In genomic region chr19:1251503-1252220, GRCh38 we compare ENCODE assay signal across 6 cellular contexts. TPM values are rescaled to one million over a fixed set of nuclear protein-coding genes. Genes with fewer than 3 reads are reported as not detected.
DNase-seq lines count a peak whose midpoint lies in the region; ATAC-seq, FAIRE-seq and TF ChIP-seq lines count a peak whose summit lies in the region.

No MANE protein-coding gene starts in this region.

- H3K27me3 ChIP-seq in small intestine (ENCODE audit: control insufficient read depth in 2 of 2, insufficient read depth in 2 of 2, low read length in 2 of 2) = no peaks in the 10 kb centered on the region

- H3K4me3 ChIP-seq in small intestine (ENCODE audit: low read depth in 1 of 2, low read length in 2 of 2) = peak overlapping the region; percentile 94 to 98

- no peaks in the 10 kb centered on the region for H3K27me3 Mint-ChIP-seq in T-helper 1 cell treated with Interleukin-12 subunit alpha and Interleukin-12 subunit beta and Interleukin-4 antibody, amounts not matched to agents 30 μg/mL and 1 μg/mL, for 36 hours (ENCODE audit: low read depth)

- DNase-seq in GF-D8 (lab: John Stamatoyannopoulos, UW) (peak; percentile 80), erythroblast (lab: John Stamatoyannopoulos, UW) (peak; percentile 60 to 73), small intestine (peak; percentile 76), NCI-H748 treated with DMSO at 0.1 percent for 48 hours (lab: John Stamatoyannopoulos, UW) (no peak)

- peak overlapping the region; percentile 97 for H3K4me3 Mint-ChIP-seq in T-helper 1 cell treated with Interleukin-12 subunit alpha and Interleukin-12 subunit beta and Interleukin-4 antibody, amounts not matched to agents 30 μg/mL and 1 μg/mL, for 36 hours

- no peak for FAIRE-seq in small intestine (lab: Jason Lieb, UNC)

- peaks cover 24% of the 10 kb centered on the region for H3K36me3 Mint-ChIP-seq in T-helper 1 cell treated with Interleukin-12 subunit alpha and Interleukin-12 subunit beta and Interleukin-4 antibody, amounts not matched to agents 30 μg/mL and 1 μg/mL, for 36 hours (ENCODE audit: low read depth)

- H3K4me1 ChIP-seq in small intestine (ENCODE audit: control insufficient read depth in 2 of 2, insufficient read depth in 1 of 2, low read depth in 1 of 2, low read length in 1 of 2) = peaks cover 2 to 9% of the 10 kb centered on the region in 2 donors

- H3K27ac ChIP-seq in small intestine (ENCODE audit: low read depth in 1 of 2, low read length in 1 of 2) = peak overlapping the region; percentile 90 to 96

- H3K9me3 ChIP-seq in small intestine (ENCODE audit: control insufficient read depth, low read depth) = no peaks in the 10 kb centered on the region

- H3K4me1 Mint-ChIP-seq in T-helper 1 cell treated with Interleukin-12 subunit alpha and Interleukin-12 subunit beta and Interleukin-4 antibody, amounts not matched to agents 30 μg/mL and 1 μg/mL, for 36 hours (ENCODE audit: low read depth) = peaks cover 12% of the 10 kb centered on the region

- peak overlapping the region; percentile 92 for H3K27ac Mint-ChIP-seq in T-helper 1 cell treated with Interleukin-12 subunit alpha and Interleukin-12 subunit beta and Interleukin-4 antibody, amounts not matched to agents 30 μg/mL and 1 μg/mL, for 36 hours

- no peak for ATAC-seq in GM18498 (IDR thresholded peaks at IDR 0.05; ENCODE audit: unreplicated experiment)

- TF ChIP-seq POLR2A in erythroblast (IDR thresholded peaks at IDR 0.05; ENCODE audit: low read length) = peak; percentile 13

- 0 to 3% (median 1%) methylated on average over 16 to 31 of the region's 31 CpGs for WGBS in small intestine, 3 donors

- H3K9me3 Mint-ChIP-seq in T-helper 1 cell treated with Interleukin-12 subunit alpha and Interleukin-12 subunit beta and Interleukin-4 antibody, amounts not matched to agents 30 μg/mL and 1 μg/mL, for 36 hours = no peaks in the 10 kb centered on the region

- peaks cover 21 to 32% of the 10 kb centered on the region in 2 donors for H3K36me3 ChIP-seq in small intestine (ENCODE audit: control insufficient read depth in 2 of 2, insufficient read depth in 2 of 2, low read length in 2 of 2)

RNA-seq across cellular contexts. Expression of gene MIDN, which starts 3.3 kb away (rescaled TPM):
- polyA plus RNA-seq in small intestine = 10 to 100 TPM; 28.1 to 35.4 (median 30.6) TPM

RNA-seq across cellular contexts. Expression of gene ATP5F1D, which starts 10.1 kb away (rescaled TPM):
- polyA plus RNA-seq in small intestine = 100 to 1,000 TPM; 310 to 823 (median 675) TPM

RNA-seq across cellular contexts. Expression of gene CBARP, which starts 13.9 kb away (rescaled TPM):
- polyA plus RNA-seq in small intestine = under 1 TPM in 1 of 3 donors, not detected in 2; 0.30 TPM

RNA-seq across cellular contexts. Expression of gene CIRBP, which starts 17.5 kb away (rescaled TPM):
- 100 to 1,000 TPM; 250 to 377 (median 368) TPM for polyA plus RNA-seq in small intestine

RNA-seq across cellular contexts. Expression of gene FAM174C, which starts 23.7 kb away (rescaled TPM):
- 100 to 1,000 TPM in 1 of 3 donors, 10 to 100 TPM in 2; 80.6 to 118 (median 84.1) TPM for polyA plus RNA-seq in small intestine
